Comparison of ENCODE assay signal across 22 cellular contexts in genomic region chr2:191946471-191947182, GRCh38.
DNase-seq lines count a peak whose midpoint lies in the region; ATAC-seq and TF ChIP-seq lines count a peak whose summit lies in the region.
"Had no signal": no experiment of that assay in that cellular context is flagged by ENCODE, and none has a peak within 500 bp of the region (broad histone marks: within the 10 kb centered on the region; RNA-seq: fewer than 3 reads in every experiment).

No MANE protein-coding gene starts in this region.

- CTCF ChIA-PET in HEK293 (lab: Yijun Ruan, JAX), result interaction anchor here (0.7 kb wide), 1 partner anchor 133 kb away, joined by 3 read pairs; no protein-coding TSS in a partner anchor

- H3K27ac ChIP-seq in HEK293 (ENCODE audit: extremely low read depth, low read depth, low read length), result no peak overlapping the region
- H3K27ac ChIP-seq in subcutaneous abdominal adipose tissue (ENCODE audit: low read depth, low read length), result peak overlapping the region; percentile 5
- no peak overlapping the region for H3K27ac ChIP-seq in neuronal stem cell (replicated peaks; ENCODE audit: low read length)
- H3K27ac ChIP-seq in hepatocyte, result no peak overlapping the region
- H3K27ac ChIP-seq: 22Rv1, coronary artery, left lung, neural progenitor cell had no signal

- WGBS in neuronal stem cell (ENCODE audit: extremely low coverage in 2 of 2, insufficient read length in 2 of 2, insufficient replicate concordance in 1 of 2), 2 donors, result no CpG with 5 or more reads among the region's 2 CpGs
- 60% methylated on average over 2 of the region's 2 CpGs for WGBS in hepatocyte (ENCODE audit: low lambda C conversion rate, missing lambda C conversion rate)

- no peaks in the 10 kb centered on the region for H3K79me1 ChIP-seq in neuronal stem cell (ENCODE audit: low read depth, low read length)

- H3K36me3 ChIP-seq in HEK293 (ENCODE audit: control insufficient read depth in 2 of 2, insufficient read depth in 1 of 2, low read length in 2 of 2) (no peaks in the 10 kb centered on the region), subcutaneous abdominal adipose tissue (ENCODE audit: control insufficient read depth in 5 of 5, insufficient read depth in 5 of 5, low read length in 5 of 5) (no peaks in the 10 kb centered on the region), neuronal stem cell (replicated peaks in 1 of 2; ENCODE audit: control insufficient read depth in 2 of 2, insufficient read depth in 2 of 2, low read length in 2 of 2) (no peaks in the 10 kb centered on the region), hepatocyte (replicated peaks; ENCODE audit: insufficient read depth, low read depth) (no peaks in the 10 kb centered on the region)
- H3K36me3 ChIP-seq: left lung, neural progenitor cell had no signal

- H3K4me1 ChIP-seq in HEK293 (ENCODE audit: control insufficient read depth, insufficient read depth, low read length) (no peaks in the 10 kb centered on the region), subcutaneous abdominal adipose tissue (ENCODE audit: control insufficient read depth in 5 of 5, insufficient read depth in 5 of 5, low read length in 5 of 5) (peaks cover 0 to 21% (median 8%) of the 10 kb centered on the region in 5 donors), neuronal stem cell (ENCODE audit: control insufficient read depth in 2 of 2, insufficient read depth in 1 of 2, low read depth in 1 of 2, low read length in 2 of 2) (peaks cover 7 to 21% of the 10 kb centered on the region in 2 donors), hepatocyte (ENCODE audit: insufficient read depth) (peaks cover 6% of the 10 kb centered on the region)
- H3K4me1 ChIP-seq: Caco-2, left lung had no signal

- H2AFZ ChIP-seq in neuronal stem cell (ENCODE audit: low read length) (no peak overlapping the region), hepatocyte (no peak overlapping the region)
- H2AFZ ChIP-seq: neural progenitor cell had no signal

- H3K79me2 ChIP-seq in hepatocyte, result no peaks in the 10 kb centered on the region

- no peak for ATAC-seq in GM21576 (IDR thresholded peaks at IDR 0.05; ENCODE audit: unreplicated experiment)
- ATAC-seq: activated T-helper 17 cell treated with anti-CD3 and anti-CD28 coated beads, Interleukin-2, amount 50 U/mL, for 72 hours; left lung had no signal

- no peak overlapping the region for H4K91ac ChIP-seq in neuronal stem cell (ENCODE audit: low read depth, low read length, poor library complexity)

- H3K4me2 ChIP-seq in neuronal stem cell (ENCODE audit: insufficient read depth, low read length, poor library complexity, severe bottlenecking) (no peak overlapping the region), hepatocyte (no peak overlapping the region)
- H3K4me2 ChIP-seq: neural progenitor cell, smooth muscle cell had no signal

- H2BK120ac ChIP-seq in neuronal stem cell (ENCODE audit: low read depth, low read length), result no peak overlapping the region

- no peak overlapping the region for H2BK5ac ChIP-seq in neuronal stem cell (ENCODE audit: low read length)

- no peaks in the 10 kb centered on the region for H3K9me2 ChIP-seq in hepatocyte (replicated peaks; ENCODE audit: insufficient read depth)

- peak; percentile 2 for DNase-seq in NCI-H1092 treated with DMSO at 0.1 percent for 48 hours (lab: John Stamatoyannopoulos, UW)
- DNase-seq in NCI-H1092 (lab: John Stamatoyannopoulos, UW), result no peak
- DNase-seq in OCI-M1 (lab: John Stamatoyannopoulos, UW), result peak; percentile 67
- no peak for DNase-seq in neuronal stem cell (ENCODE audit: low spot score)
- no peak for DNase-seq in hepatocyte (ENCODE audit: low spot score)
- DNase-seq: Caco-2; H7; KBM-7; left lung; NCI-H1105 treated with DMSO at 0.1 percent for 48 hours; NCI-H2107; NCI-H82; stimulated activated CD4-positive, alpha-beta T cell treated with anti-CD3 and anti-CD28 coated beads, Interleukin-4, amount 100 ng/mL, for 1 hour; T-helper 9 cell had no signal

- H3K18ac ChIP-seq in neuronal stem cell (ENCODE audit: low read length), result no peak overlapping the region

- no peak overlapping the region for H3K14ac ChIP-seq in neuronal stem cell (ENCODE audit: low read length)

- no peak for TF ChIP-seq CTCF in HEK293 (tag by site-specific recombination; IDR thresholded peaks at IDR 0.05)
- no peak for TF ChIP-seq CTCF in hepatocyte (IDR thresholded peaks at IDR 0.05; ENCODE audit: poor library complexity)

- no peak overlapping the region for H3K4ac ChIP-seq in neuronal stem cell (ENCODE audit: low read length)

- no peaks in the 10 kb centered on the region for H4K20me1 ChIP-seq in hepatocyte (ENCODE audit: insufficient read depth, poor library complexity, severe bottlenecking)

- H3K9me3 ChIP-seq in HEK293 (ENCODE audit: control insufficient read depth, insufficient read depth, low read depth, low read length) (no peaks in the 10 kb centered on the region), subcutaneous abdominal adipose tissue (ENCODE audit: control insufficient read depth in 5 of 5, low read length in 5 of 5) (no peaks in the 10 kb centered on the region), neuronal stem cell (replicated peaks in 1 of 2; ENCODE audit: control insufficient read depth in 2 of 2, insufficient read depth in 1 of 2, low read depth in 1 of 2, low read length in 2 of 2) (no peaks in the 10 kb centered on the region), hepatocyte (ENCODE audit: low read depth) (no peaks in the 10 kb centered on the region)
- H3K9me3 ChIP-seq: Caco-2, left lung had no signal

- H3K23ac ChIP-seq in neuronal stem cell (ENCODE audit: low read depth, low read length, poor library complexity), result no peak overlapping the region

- no peak overlapping the region for H4K8ac ChIP-seq in neuronal stem cell (ENCODE audit: low read depth, low read length)

- H3K9ac ChIP-seq in subcutaneous abdominal adipose tissue (ENCODE audit: low read length in 5 of 5) (no peak overlapping the region), neuronal stem cell (ENCODE audit: low read depth, low read length, poor library complexity) (no peak overlapping the region)
- H3K9ac ChIP-seq: neural progenitor cell had no signal

- H3K4me3 ChIP-seq in HEK293 (ENCODE audit: low read depth, low read length), result no peak overlapping the region
- no peak overlapping the region for H3K4me3 ChIP-seq in subcutaneous abdominal adipose tissue (ENCODE audit: low read depth in 1 of 5, low read length in 5 of 5)
- H3K4me3 ChIP-seq in neuronal stem cell (ENCODE audit: low read length in 2 of 2), result no peak overlapping the region
- H3K4me3 ChIP-seq in hepatocyte, result no peak overlapping the region
- H3K4me3 ChIP-seq: coronary artery, left lung, neural progenitor cell, smooth muscle cell had no signal

- POLR2A ChIA-PET in HEK293 (lab: Yijun Ruan, JAX), result no interaction called here

- H2AK5ac ChIP-seq in neuronal stem cell (ENCODE audit: low read depth, low read length), result no peak overlapping the region

- H2BK15ac ChIP-seq in neuronal stem cell (ENCODE audit: low read length), result no peak overlapping the region

- H2BK12ac ChIP-seq in neuronal stem cell (ENCODE audit: low read length), result no peak overlapping the region

- H3K27me3 ChIP-seq in subcutaneous abdominal adipose tissue (ENCODE audit: control insufficient read depth in 5 of 5, insufficient read depth in 4 of 5, low read length in 5 of 5), result no peaks in the 10 kb centered on the region
- H3K27me3 ChIP-seq in neuronal stem cell (ENCODE audit: control insufficient read depth in 3 of 3, insufficient read depth in 3 of 3, low read depth in 1 of 3, low read length in 3 of 3), result no peaks in the 10 kb centered on the region
- H3K27me3 ChIP-seq in hepatocyte, result no peaks in the 10 kb centered on the region
- H3K27me3 ChIP-seq: left lung, neural progenitor cell had no signal

TF ChIP-seq in HEK293, 187 proteins besides CTCF, POLR2A, EP300 and RAD21:
- TF ChIP-seq SCRT2 (tag by site-specific recombination; IDR thresholded peaks at IDR 0.05) (peak; percentile 50; the same call in 1 of the 2 replicates), ZNF280C (tag by site-specific recombination; IDR thresholded peaks at IDR 0.05) (no peak)

Comparison
In these comparisons a context has a peak if more than half of its experiments do, and no peak if none do; other contexts are left out.
1. DNase-seq: peak in NCI-H1092 treated with DMSO at 0.1 percent for 48 hours (single experiment) and OCI-M1 (single experiment); none in NCI-H1092 (single experiment), neuronal stem cell (single experiment) and hepatocyte (single experiment).